9 cellular contexts compared by ENCODE assay signal in genomic region chr6:50030777-50031562, GRCh38. TPM values are rescaled to one million over a fixed set of nuclear protein-coding genes. Genes with fewer than 3 reads are reported as not detected.
DNase-seq lines count a peak whose midpoint lies in the region; ATAC-seq and TF ChIP-seq lines count a peak whose summit lies in the region.
"Had no signal": no experiment of that assay in that cellular context is flagged by ENCODE, and none has a peak within 500 bp of the region (broad histone marks: within the 10 kb centered on the region; RNA-seq: fewer than 3 reads in every experiment).

No MANE protein-coding gene starts in this region.

- peak; percentile 30 for DNase-seq in AG08395 (ENCODE audit: low spot score)
- DNase-seq in NCI-H2107 treated with DMSO at 0.1 percent for 48 hours (lab: John Stamatoyannopoulos, UW; ENCODE audit: unreplicated experiment): peak; percentile 30
- DNase-seq in T-helper 9 cell: no peak
- DNase-seq in tibial artery: no peak
- DNase-seq: stimulated activated naive CD8-positive, alpha-beta T cell treated with anti-CD3 and anti-CD28 coated beads, Interleukin-15, amount 100 ng/mL, for 72 hours had no signal

- TF ChIP-seq CTCF in tibial artery (IDR thresholded peaks at IDR 0.05): no peak

- H3K9me3 ChIP-seq in tibial artery: peaks cover 0 to 5% (median 0%) of the 10 kb centered on the region in 3 donors

- no peaks in the 10 kb centered on the region for H3K36me3 ChIP-seq in tibial artery

- no peaks in the 10 kb centered on the region for H3K4me1 ChIP-seq in tibial artery

- no peak overlapping the region for H3K4me3 ChIP-seq in tibial artery

- H3K27ac ChIP-seq in tibial artery: no peak overlapping the region

- ATAC-seq in GM19395 (IDR thresholded peaks at IDR 0.05; ENCODE audit: unreplicated experiment) (peak; percentile 70), esophagus mucosa (peak; percentile 45), HG03565 (IDR thresholded peaks at IDR 0.05; ENCODE audit: unreplicated experiment) (no peak), GM18858 (IDR thresholded peaks at IDR 0.05; ENCODE audit: unreplicated experiment) (no peak)
- ATAC-seq: stimulated activated naive CD8-positive, alpha-beta T cell treated with anti-CD3 and anti-CD28 coated beads, Interleukin-15, amount 100 ng/mL, for 72 hours had no signal

- no peaks in the 10 kb centered on the region for H3K27me3 ChIP-seq in tibial artery

- intact Hi-C loops in tibial artery (cut with DNase I; ENCODE audit: low total_unique reads): no loop called here

RNA-seq across cellular contexts. Expression of gene DEFB110, which starts 9.2 kb away (rescaled TPM):
- not detected for total RNA-seq in esophagus mucosa

RNA-seq across cellular contexts. Expression of gene DEFB112, which starts 18.8 kb away (rescaled TPM):
- total RNA-seq in esophagus mucosa: not detected

Comparison
In these comparisons a context has a peak if more than half of its experiments do, and no peak if none do; other contexts are left out.
1. DNase-seq: peak in AG08395 (single experiment) and NCI-H2107 treated with DMSO at 0.1 percent for 48 hours (single experiment); none in T-helper 9 cell (single experiment) and tibial artery (0 of 2).
2. ATAC-seq: peak in GM19395 (single experiment) and esophagus mucosa (single experiment); none in HG03565 (single experiment) and GM18858 (single experiment).